1 cellular context compared by ENCODE assay signal in the genomic region with DNA sequence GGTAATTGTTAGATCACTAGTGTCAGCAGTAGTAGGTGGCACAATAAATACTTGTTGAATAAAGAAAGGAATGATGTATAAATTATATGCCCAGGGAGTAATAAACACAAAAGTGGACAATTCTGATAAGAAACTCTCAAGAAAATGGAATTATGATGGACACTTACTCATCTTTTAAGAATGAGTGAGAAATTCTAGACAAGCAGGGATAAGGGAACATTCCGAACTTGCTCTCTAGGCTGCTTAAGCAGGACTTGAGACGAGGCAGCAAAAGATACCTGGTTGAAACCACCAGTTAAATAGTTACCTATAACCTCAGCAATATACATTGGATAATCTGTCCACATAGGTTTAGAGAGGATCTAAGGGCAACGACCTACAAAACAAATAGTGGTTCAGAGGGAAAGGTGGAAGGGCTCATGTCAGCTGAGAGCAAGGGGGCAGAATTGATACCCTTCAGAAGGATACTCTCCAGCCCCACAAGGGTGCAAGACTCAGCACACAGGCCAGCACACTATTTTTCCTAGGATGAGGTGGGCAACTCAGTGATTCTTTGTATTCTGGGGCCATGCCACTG.
TF ChIP-seq lines count a peak whose summit lies in the region.

No MANE protein-coding gene starts in this region.

TF ChIP-seq in HepG2, 621 proteins besides CTCF, POLR2A, EP300 and RAD21 (continued from another document and continues in another):
- TF ChIP-seq PRDM10 (CRISPR knock-in tag; IDR thresholded peaks at IDR 0.05; ENCODE audit: low read depth) (peak; percentile 94), DPF2 (CRISPR knock-in tag; IDR thresholded peaks at IDR 0.05; ENCODE audit: borderline replicate concordance, low read depth) (no peak; the same call in 1 of the 2 replicates), ZNF572 (CRISPR knock-in tag; IDR thresholded peaks at IDR 0.05) (no peak), POGZ (CRISPR knock-in tag; IDR thresholded peaks at IDR 0.05) (peak; percentile 87), ZNF558 (CRISPR knock-in tag; IDR thresholded peaks at IDR 0.05; ENCODE audit: borderline replicate concordance) (no peak), NFKB2 (CRISPR knock-in tag; IDR thresholded peaks at IDR 0.05; ENCODE audit: borderline replicate concordance) (no peak), ZSCAN30 (CRISPR knock-in tag; IDR thresholded peaks at IDR 0.05) (peak; percentile 91), ZBTB20 (CRISPR knock-in tag; IDR thresholded peaks at IDR 0.05; ENCODE audit: borderline replicate concordance, low read depth) (peak; percentile 98; the same call in 1 of the 2 replicates), FLYWCH1 (CRISPR knock-in tag; IDR thresholded peaks at IDR 0.05) (no peak), ZBTB8A (CRISPR knock-in tag; IDR thresholded peaks at IDR 0.05; ENCODE audit: borderline replicate concordance, low read depth) (no peak), MED1 (CRISPR knock-in tag; IDR thresholded peaks at IDR 0.05) (peak; percentile 79; the same call in 1 of the 2 replicates), ZNF138 (CRISPR knock-in tag; IDR thresholded peaks at IDR 0.05; ENCODE audit: low read depth) (no peak), PPARG (CRISPR knock-in tag; conservative IDR thresholded peaks at IDR 0.05) (peak; percentile 80), TFE3 (CRISPR knock-in tag; IDR thresholded peaks at IDR 0.05) (peak; percentile 54; the same call in 1 of the 2 replicates), ZNF784 (CRISPR knock-in tag; IDR thresholded peaks at IDR 0.05; ENCODE audit: borderline replicate concordance) (no peak), ZNF703 (CRISPR knock-in tag; IDR thresholded peaks at IDR 0.05; ENCODE audit: borderline replicate concordance) (no peak), ZBTB33 (CRISPR knock-in tag; IDR thresholded peaks at IDR 0.05) (no peak), SYNCRIP (IDR thresholded peaks at IDR 0.05; ENCODE audit: insufficient read depth, low read depth, low read length) (no peak), RFXANK (CRISPR knock-in tag; IDR thresholded peaks at IDR 0.05) (no peak), ZSCAN29 (CRISPR knock-in tag; conservative IDR thresholded peaks at IDR 0.05) (no peak), ZNF343 (CRISPR knock-in tag; IDR thresholded peaks at IDR 0.05) (no peak), NR0B2 (CRISPR knock-in tag; IDR thresholded peaks at IDR 0.05) (no peak), KLF12 (CRISPR knock-in tag; IDR thresholded peaks at IDR 0.05; ENCODE audit: borderline replicate concordance) (no peak), ZNF879 (CRISPR knock-in tag; IDR thresholded peaks at IDR 0.05) (no peak), RFX5 (IDR thresholded peaks at IDR 0.05; ENCODE audit: low read depth, low read length) (no peak), CBX5 (CRISPR knock-in tag; IDR thresholded peaks at IDR 0.05; ENCODE audit: borderline replicate concordance) (0 out of 2 replicates have a peak, but pooled peaks have one; percentile 29), JARID2 (CRISPR knock-in tag; IDR thresholded peaks at IDR 0.05; ENCODE audit: insufficient replicate concordance) (no peak), PAF1 (CRISPR knock-in tag; IDR thresholded peaks at IDR 0.05) (no peak), FOXC1 (CRISPR knock-in tag; IDR thresholded peaks at IDR 0.05; ENCODE audit: borderline replicate concordance) (no peak), BCL6 (CRISPR knock-in tag; IDR thresholded peaks at IDR 0.05) (peak; percentile 94), SRSF4 (IDR thresholded peaks at IDR 0.05; ENCODE audit: low read depth, low read length, poor library complexity, severe bottlenecking) (no peak), NR2F6 (IDR thresholded peaks at IDR 0.05) (peak; percentile 68), NR2F6 (CRISPR knock-in tag; IDR thresholded peaks at IDR 0.05) (peak; percentile 73), ZNF75D (CRISPR knock-in tag; IDR thresholded peaks at IDR 0.05; ENCODE audit: borderline replicate concordance) (no peak), REPIN1 (CRISPR knock-in tag; IDR thresholded peaks at IDR 0.05; ENCODE audit: borderline replicate concordance, low read depth) (no peak), ARNTL (CRISPR knock-in tag; IDR thresholded peaks at IDR 0.05) (no peak), HCFC1 (IDR thresholded peaks at IDR 0.05; ENCODE audit: low read depth, low read length) (no peak), ISL2 (CRISPR knock-in tag; IDR thresholded peaks at IDR 0.05) (peak; percentile 64; the same call in 1 of the 2 replicates), SAP130 (CRISPR knock-in tag; IDR thresholded peaks at IDR 0.05; ENCODE audit: low read depth) (peak; percentile 52), GATAD2A (CRISPR knock-in tag; IDR thresholded peaks at IDR 0.05) (peak; percentile 82), NONO (IDR thresholded peaks at IDR 0.05) (no peak), NONO (CRISPR knock-in tag; conservative IDR thresholded peaks at IDR 0.05) (0 out of 2 replicates have a peak, but pooled peaks have one; percentile 28), SRSF9 (IDR thresholded peaks at IDR 0.05; ENCODE audit: borderline replicate concordance, insufficient read depth, low read depth, low read length, poor library complexity, severe bottlenecking) (no peak)
- TF ChIP-seq, protein P1, sequence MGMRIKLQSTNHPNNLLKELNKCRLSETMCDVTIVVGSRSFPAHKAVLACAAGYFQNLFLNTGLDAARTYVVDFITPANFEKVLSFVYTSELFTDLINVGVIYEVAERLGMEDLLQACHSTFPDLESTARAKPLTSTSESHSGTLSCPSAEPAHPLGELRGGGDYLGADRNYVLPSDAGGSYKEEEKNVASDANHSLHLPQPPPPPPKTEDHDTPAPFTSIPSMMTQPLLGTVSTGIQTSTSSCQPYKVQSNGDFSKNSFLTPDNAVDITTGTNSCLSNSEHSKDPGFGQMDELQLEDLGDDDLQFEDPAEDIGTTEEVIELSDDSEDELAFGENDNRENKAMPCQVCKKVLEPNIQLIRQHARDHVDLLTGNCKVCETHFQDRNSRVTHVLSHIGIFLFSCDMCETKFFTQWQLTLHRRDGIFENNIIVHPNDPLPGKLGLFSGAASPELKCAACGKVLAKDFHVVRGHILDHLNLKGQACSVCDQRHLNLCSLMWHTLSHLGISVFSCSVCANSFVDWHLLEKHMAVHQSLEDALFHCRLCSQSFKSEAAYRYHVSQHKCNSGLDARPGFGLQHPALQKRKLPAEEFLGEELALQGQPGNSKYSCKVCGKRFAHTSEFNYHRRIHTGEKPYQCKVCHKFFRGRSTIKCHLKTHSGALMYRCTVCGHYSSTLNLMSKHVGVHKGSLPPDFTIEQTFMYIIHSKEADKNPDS (CRISPR knock-in tag; IDR thresholded peaks at IDR 0.05) = peak; percentile 83; the same call in 1 of the 2 replicates
- TF ChIP-seq, protein P2, sequence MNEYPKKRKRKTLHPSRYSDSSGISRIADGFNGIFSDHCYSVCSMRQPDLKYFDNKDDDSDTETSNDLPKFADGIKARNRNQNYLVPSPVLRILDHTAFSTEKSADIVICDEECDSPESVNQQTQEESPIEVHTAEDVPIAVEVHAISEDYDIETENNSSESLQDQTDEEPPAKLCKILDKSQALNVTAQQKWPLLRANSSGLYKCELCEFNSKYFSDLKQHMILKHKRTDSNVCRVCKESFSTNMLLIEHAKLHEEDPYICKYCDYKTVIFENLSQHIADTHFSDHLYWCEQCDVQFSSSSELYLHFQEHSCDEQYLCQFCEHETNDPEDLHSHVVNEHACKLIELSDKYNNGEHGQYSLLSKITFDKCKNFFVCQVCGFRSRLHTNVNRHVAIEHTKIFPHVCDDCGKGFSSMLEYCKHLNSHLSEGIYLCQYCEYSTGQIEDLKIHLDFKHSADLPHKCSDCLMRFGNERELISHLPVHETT (CRISPR knock-in tag; conservative IDR thresholded peaks at IDR 0.05) = no peak
- TF ChIP-seq, protein P3, sequence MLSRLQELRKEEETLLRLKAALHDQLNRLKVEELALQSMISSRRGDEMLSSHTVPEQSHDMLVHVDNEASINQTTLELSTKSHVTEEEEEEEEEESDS (CRISPR knock-in tag; IDR thresholded peaks at IDR 0.05; ENCODE audit: borderline replicate concordance) = no peak
- TF ChIP-seq, protein P4, sequence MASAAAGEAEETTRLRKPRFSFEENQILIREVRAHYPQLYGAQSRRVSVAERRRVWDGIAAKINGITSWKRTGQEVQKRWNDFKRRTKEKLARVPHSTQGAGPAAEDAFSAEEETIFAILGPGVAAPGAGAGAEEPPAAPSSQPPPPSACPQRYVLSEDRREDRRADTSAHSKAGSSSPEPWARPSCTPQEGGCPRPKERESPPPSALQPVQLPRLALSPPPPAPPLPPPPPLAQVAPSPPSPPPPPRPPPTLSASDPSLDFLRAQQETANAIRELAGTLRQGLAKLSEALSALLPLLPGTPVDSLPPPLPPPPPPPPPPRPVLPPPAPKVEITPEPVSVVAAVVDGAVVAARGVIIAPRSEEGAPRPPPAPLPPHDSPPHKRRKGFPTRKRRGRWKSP (CRISPR knock-in tag; IDR thresholded peaks at IDR 0.05) = no peak
- TF ChIP-seq, protein P5, sequence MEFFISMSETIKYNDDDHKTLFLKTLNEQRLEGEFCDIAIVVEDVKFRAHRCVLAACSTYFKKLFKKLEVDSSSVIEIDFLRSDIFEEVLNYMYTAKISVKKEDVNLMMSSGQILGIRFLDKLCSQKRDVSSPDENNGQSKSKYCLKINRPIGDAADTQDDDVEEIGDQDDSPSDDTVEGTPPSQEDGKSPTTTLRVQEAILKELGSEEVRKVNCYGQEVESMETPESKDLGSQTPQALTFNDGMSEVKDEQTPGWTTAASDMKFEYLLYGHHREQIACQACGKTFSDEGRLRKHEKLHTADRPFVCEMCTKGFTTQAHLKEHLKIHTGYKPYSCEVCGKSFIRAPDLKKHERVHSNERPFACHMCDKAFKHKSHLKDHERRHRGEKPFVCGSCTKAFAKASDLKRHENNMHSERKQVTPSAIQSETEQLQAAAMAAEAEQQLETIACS (CRISPR knock-in tag; IDR thresholded peaks at IDR 0.05) = no peak
- TF ChIP-seq, protein P6, sequence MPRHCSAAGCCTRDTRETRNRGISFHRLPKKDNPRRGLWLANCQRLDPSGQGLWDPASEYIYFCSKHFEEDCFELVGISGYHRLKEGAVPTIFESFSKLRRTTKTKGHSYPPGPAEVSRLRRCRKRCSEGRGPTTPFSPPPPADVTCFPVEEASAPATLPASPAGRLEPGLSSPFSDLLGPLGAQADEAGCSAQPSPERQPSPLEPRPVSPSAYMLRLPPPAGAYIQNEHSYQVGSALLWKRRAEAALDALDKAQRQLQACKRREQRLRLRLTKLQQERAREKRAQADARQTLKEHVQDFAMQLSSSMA (CRISPR knock-in tag; IDR thresholded peaks at IDR 0.05) = no peak
